In the genomic region with DNA sequence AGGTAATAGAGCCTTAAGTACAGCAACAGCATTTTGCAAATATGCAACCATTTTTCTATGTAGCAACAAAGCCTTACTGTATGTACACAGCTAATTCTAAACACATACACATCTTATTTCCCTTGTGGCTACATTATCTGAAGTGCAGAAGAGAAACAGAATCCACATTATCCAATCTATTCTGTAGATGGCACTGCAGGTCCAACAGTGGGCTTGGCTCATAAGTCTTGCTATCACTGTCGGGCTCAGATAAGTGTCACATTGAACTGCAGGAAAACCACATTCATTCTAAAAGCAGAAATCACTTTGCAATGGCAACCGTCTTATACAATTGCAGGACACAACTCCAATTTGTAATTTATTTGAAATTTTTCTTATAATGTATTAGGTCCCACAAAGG, we compare ENCODE assay signal across 9 cellular contexts.
DNase-seq lines count a peak whose midpoint lies in the region; ATAC-seq and TF ChIP-seq lines count a peak whose summit lies in the region.
"Had no signal": no experiment of that assay in that cellular context is flagged by ENCODE, and none has a peak within 500 bp of the region (broad histone marks: within the 10 kb centered on the region; RNA-seq: fewer than 3 reads in every experiment).

No MANE protein-coding gene starts in this region.

- ATAC-seq in GM18907 (IDR thresholded peaks at IDR 0.05; ENCODE audit: unreplicated experiment): peak; percentile 63
- no peak for ATAC-seq in HG03045 (IDR thresholded peaks at IDR 0.05; ENCODE audit: unreplicated experiment)
- ATAC-seq in stimulated activated memory B cell treated with anti-CD40 and anti-IgM and Interleukin-4, amounts not matched to agents 10 μg/mL and 1 μg/mL and 100 μg/mL, for 72 hours: no peak

- DNase-seq in NCI-H1436 (lab: John Stamatoyannopoulos, UW) (peak; percentile 69), astrocyte of the hippocampus (ENCODE audit: low read depth, low spot score) (peak; percentile 56), nephron progenitor cell (no peak), GM19240 (ENCODE audit: insufficient read length, low spot score) (no peak), SIG-M5 treated with dmso at 0.1 percent for 504 hours (lab: John Stamatoyannopoulos, UW; ENCODE audit: unreplicated experiment) (no peak)

- H3K36me3 Mint-ChIP-seq in nephron progenitor cell (ENCODE audit: low read depth): no peaks in the 10 kb centered on the region
- peaks cover 20% of the 10 kb centered on the region for H3K36me3 Mint-ChIP-seq in stimulated activated memory B cell treated with anti-CD40 and anti-IgM and Interleukin-4, amounts not matched to agents 10 μg/mL and 1 μg/mL and 100 μg/mL, for 72 hours

- H3K27me3 Mint-ChIP-seq in nephron progenitor cell (ENCODE audit: low read depth, poor library complexity): no peaks in the 10 kb centered on the region
- H3K27me3 Mint-ChIP-seq in stimulated activated memory B cell treated with anti-CD40 and anti-IgM and Interleukin-4, amounts not matched to agents 10 μg/mL and 1 μg/mL and 100 μg/mL, for 72 hours: no peaks in the 10 kb centered on the region
- H3K27me3 Mint-ChIP-seq: IgD-negative memory B cell had no signal

- H3K4me1 Mint-ChIP-seq in nephron progenitor cell: peaks cover 31% of the 10 kb centered on the region
- H3K4me1 Mint-ChIP-seq in stimulated activated memory B cell treated with anti-CD40 and anti-IgM and Interleukin-4, amounts not matched to agents 10 μg/mL and 1 μg/mL and 100 μg/mL, for 72 hours: peaks cover 6% of the 10 kb centered on the region
- H3K4me1 Mint-ChIP-seq: IgD-negative memory B cell had no signal

- H3K9me3 Mint-ChIP-seq in nephron progenitor cell: no peaks in the 10 kb centered on the region
- H3K9me3 Mint-ChIP-seq in stimulated activated memory B cell treated with anti-CD40 and anti-IgM and Interleukin-4, amounts not matched to agents 10 μg/mL and 1 μg/mL and 100 μg/mL, for 72 hours: peaks cover 4% of the 10 kb centered on the region

- TF ChIP-seq CTCF in nephron progenitor cell (IDR thresholded peaks at IDR 0.05): peak; percentile 34

- no peak overlapping the region for H3K27ac Mint-ChIP-seq in nephron progenitor cell
- H3K27ac Mint-ChIP-seq in stimulated activated memory B cell treated with anti-CD40 and anti-IgM and Interleukin-4, amounts not matched to agents 10 μg/mL and 1 μg/mL and 100 μg/mL, for 72 hours: no peak overlapping the region
- H3K27ac Mint-ChIP-seq: IgD-negative memory B cell had no signal

- H3K4me3 Mint-ChIP-seq in nephron progenitor cell: no peak overlapping the region
- no peak overlapping the region for H3K4me3 Mint-ChIP-seq in stimulated activated memory B cell treated with anti-CD40 and anti-IgM and Interleukin-4, amounts not matched to agents 10 μg/mL and 1 μg/mL and 100 μg/mL, for 72 hours
- H3K4me3 Mint-ChIP-seq: IgD-negative memory B cell had no signal

Comparison
In these comparisons a context has a peak if more than half of its experiments do, and no peak if none do; other contexts are left out.
1. DNase-seq: peak in NCI-H1436 (single experiment) and astrocyte of the hippocampus (single experiment); none in nephron progenitor cell (single experiment), GM19240 (single experiment) and SIG-M5 treated with dmso at 0.1 percent for 504 hours (single experiment).